In genomic region chr3:116433552-116433951, GRCh38 we compare ENCODE assay signal across 31 cellular contexts. TPM values are rescaled to one million over a fixed set of nuclear protein-coding genes. Genes with fewer than 3 reads are reported as not detected.
"Had no signal": no experiment of that assay in that cellular context is flagged by ENCODE, and none has a peak within 500 bp of the region (broad histone marks: within the 10 kb centered on the region; RNA-seq: fewer than 3 reads in every experiment).

No MANE protein-coding gene starts in this region.

- H3K9me3 ChIP-seq: body of pancreas, MG63, SJSA1, SK-N-SH had no signal

- ATAC-seq: activated CD4-positive, alpha-beta T cell treated with anti-CD3 and anti-CD28 coated beads for 36 hours; activated CD4-positive, CD25-positive, alpha-beta regulatory T cell treated with anti-CD3 and anti-CD28 coated beads, Interleukin-2, amount 50 U/mL, for 24 hours; activated CD8-positive, alpha-beta T cell treated with anti-CD3 and anti-CD28 coated beads, Interleukin-2, amount 10 ng/mL, durations not matched to agents 7 days and 5 days; activated naive CD4-positive, alpha-beta T cell treated with anti-CD3 and anti-CD28 coated beads, Interleukin-2, amount 50 U/mL, for 72 hours; activated T-cell treated with anti-CD3 and anti-CD28 coated beads, Interleukin-2, amount 50 U/mL, for 4 hours; body of pancreas; Panc1 had no signal

- H3K36me3 Mint-ChIP-seq: activated naive CD4-positive, alpha-beta T cell treated with anti-CD3 and anti-CD28 coated beads, Interleukin-2, amount 50 U/mL, for 72 hours had no signal

- H3K4me1 Mint-ChIP-seq: activated CD4-positive, alpha-beta T cell treated with anti-CD3 and anti-CD28 coated beads for 36 hours; activated CD4-positive, alpha-beta T cell treated with anti-CD3 and anti-CD28 coated beads, Interleukin-2, amount 10 ng/mL, durations not matched to agents 7 days and 5 days had no signal

- H3K4me2 ChIP-seq: SK-N-SH had no signal

- H3K27ac Mint-ChIP-seq: activated CD4-positive, alpha-beta T cell treated with anti-CD3 and anti-CD28 coated beads for 36 hours; activated CD4-positive, alpha-beta T cell treated with anti-CD3 and anti-CD28 coated beads, Interleukin-2, amount 10 ng/mL, durations not matched to agents 7 days and 5 days; activated CD8-positive, alpha-beta T cell treated with anti-CD3 and anti-CD28 coated beads, Interleukin-2, amount 10 ng/mL, durations not matched to agents 7 days and 5 days; activated naive CD4-positive, alpha-beta T cell treated with anti-CD3 and anti-CD28 coated beads for 36 hours; activated naive CD4-positive, alpha-beta T cell treated with anti-CD3 and anti-CD28 coated beads, Interleukin-2, amount 50 U/mL, for 72 hours; activated T-helper 1 cell treated with anti-CD3 and anti-CD28 coated beads, Interleukin-12 subunit alpha, Interleukin-12 subunit beta, Interleukin-2, Interleukin-4 antibody, amounts not matched to agents 30 ng/mL and 10 ng/mL and 1 ng/mL, durations not matched to agents 14 hours and 24 hours and 36 hours; T-helper 1 cell treated with Interleukin-12 subunit alpha and Interleukin-12 subunit beta and Interleukin-4 antibody, amounts not matched to agents 30 μg/mL and 1 μg/mL, for 36 hours; T-helper 2 cell treated with Interferon-gamma antibody and Interleukin-4, amounts not matched to agents 5 μg/mL and 100 μg/mL, for 36 hours had no signal

- H3K27me3 ChIP-seq: adrenal gland, body of pancreas, MG63, SJSA1 had no signal

- H3K27me3 Mint-ChIP-seq: activated CD4-positive, alpha-beta T cell treated with anti-CD3 and anti-CD28 coated beads for 36 hours; activated CD4-positive, alpha-beta T cell treated with anti-CD3 and anti-CD28 coated beads, Interleukin-2, amount 10 ng/mL, durations not matched to agents 7 days and 5 days had no signal

- H3K4me1 ChIP-seq: adrenal gland, body of pancreas, SJSA1 had no signal

- H3K4me3 ChIP-seq: adrenal gland, body of pancreas, MG63, SJSA1 had no signal

- DNase-seq: activated CD4-positive, alpha-beta T cell treated with anti-CD3 and anti-CD28 coated beads for 36 hours; activated CD4-positive, alpha-beta T cell treated with anti-CD3 and anti-CD28 coated beads, Interleukin-2, amount 10 ng/mL, durations not matched to agents 7 days and 5 days; activated CD4-positive, alpha-beta T cell treated with anti-CD3 and anti-CD28 coated beads, Interleukin-2, amount 50 U/mL, for 48 hours; activated CD8-positive, alpha-beta memory T cell treated with anti-CD3 and anti-CD28 coated beads, Interleukin-2, amount 50 U/mL, for 4 hours; activated CD8-positive, alpha-beta T cell treated with anti-CD3 and anti-CD28 coated beads, Interleukin-2, amount 10 ng/mL, durations not matched to agents 7 days and 5 days; activated gamma-delta T cell treated with Interleukin-2 at 50 U/mL for 16 hours; activated naive CD4-positive, alpha-beta T cell treated with anti-CD3 and anti-CD28 coated beads for 36 hours; activated T-cell treated with anti-CD3 and anti-CD28 coated beads for 4 hours; activated T-cell treated with anti-CD3 and anti-CD28 coated beads, Interleukin-2, amount 50 U/mL, for 4 hours; adrenal gland; body of pancreas; caudate nucleus; Kasumi-1; KBM-7; MG63; NCI-H1092; NCI-H1436 treated with DMSO at 0.1 percent for 48 hours; NCI-H1694 treated with DMSO at 0.1 percent for 48 hours; NCI-H2029; NCI-H510A; NCI-H526; NCI-H774; SHP77 treated with DMSO at 0.1 percent for 48 hours; SK-N-SH had no signal

- H3K9ac ChIP-seq: SK-N-SH had no signal

- H3K4me3 Mint-ChIP-seq: activated CD4-positive, alpha-beta T cell treated with anti-CD3 and anti-CD28 coated beads for 36 hours; activated CD4-positive, alpha-beta T cell treated with anti-CD3 and anti-CD28 coated beads, Interleukin-2, amount 10 ng/mL, durations not matched to agents 7 days and 5 days; activated CD8-positive, alpha-beta T cell treated with anti-CD3 and anti-CD28 coated beads, Interleukin-2, amount 10 ng/mL, durations not matched to agents 7 days and 5 days; activated naive CD4-positive, alpha-beta T cell treated with anti-CD3 and anti-CD28 coated beads for 36 hours; activated T-cell treated with anti-CD3 and anti-CD28 coated beads, Interleukin-2, amount 50 U/mL, for 4 hours; activated T-helper 1 cell treated with anti-CD3 and anti-CD28 coated beads, Interleukin-12 subunit alpha, Interleukin-12 subunit beta, Interleukin-2, Interleukin-4 antibody, amounts not matched to agents 30 ng/mL and 10 ng/mL and 1 ng/mL, durations not matched to agents 14 hours and 24 hours and 36 hours; T-helper 1 cell treated with Interleukin-12 subunit alpha and Interleukin-12 subunit beta and Interleukin-4 antibody, amounts not matched to agents 30 μg/mL and 1 μg/mL, for 36 hours; T-helper 2 cell treated with Interferon-gamma antibody and Interleukin-4, amounts not matched to agents 5 μg/mL and 100 μg/mL, for 36 hours had no signal

- H3K9me3 Mint-ChIP-seq: activated CD4-positive, alpha-beta T cell treated with anti-CD3 and anti-CD28 coated beads, Interleukin-2, amount 10 ng/mL, durations not matched to agents 7 days and 5 days; activated T-cell treated with anti-CD3 and anti-CD28 coated beads, Interleukin-2, amount 50 U/mL, for 4 hours; T-helper 1 cell treated with Interleukin-12 subunit alpha and Interleukin-12 subunit beta and Interleukin-4 antibody, amounts not matched to agents 30 μg/mL and 1 μg/mL, for 36 hours had no signal

- H3K36me3 ChIP-seq: adrenal gland, MG63, SJSA1 had no signal

- H3K27ac ChIP-seq: adrenal gland, body of pancreas, SJSA1 had no signal

RNA-seq across cellular contexts. Expression of gene LSAMP, which starts 11.7 kb away (rescaled TPM):
- total RNA-seq: activated CD4-positive, alpha-beta T cell treated with anti-CD3 and anti-CD28 coated beads for 36 hours; activated CD4-positive, alpha-beta T cell treated with anti-CD3 and anti-CD28 coated beads, Interleukin-2, amount 10 ng/mL, durations not matched to agents 7 days and 5 days; activated CD8-positive, alpha-beta T cell treated with anti-CD3 and anti-CD28 coated beads, Interleukin-2, amount 10 ng/mL, durations not matched to agents 7 days and 5 days; activated naive CD4-positive, alpha-beta T cell treated with anti-CD3 and anti-CD28 coated beads for 36 hours; activated naive CD4-positive, alpha-beta T cell treated with anti-CD3 and anti-CD28 coated beads, Interleukin-2, amount 50 U/mL, for 72 hours; activated T-cell treated with anti-CD3 and anti-CD28 coated beads, Interleukin-2, amount 50 U/mL, for 4 hours; activated T-helper 1 cell treated with anti-CD3 and anti-CD28 coated beads, Interleukin-12 subunit alpha, Interleukin-12 subunit beta, Interleukin-2, Interleukin-4 antibody, amounts not matched to agents 30 ng/mL and 10 ng/mL and 1 ng/mL, durations not matched to agents 14 hours and 24 hours and 36 hours; SJSA1 had no signal
